In the genomic region with DNA sequence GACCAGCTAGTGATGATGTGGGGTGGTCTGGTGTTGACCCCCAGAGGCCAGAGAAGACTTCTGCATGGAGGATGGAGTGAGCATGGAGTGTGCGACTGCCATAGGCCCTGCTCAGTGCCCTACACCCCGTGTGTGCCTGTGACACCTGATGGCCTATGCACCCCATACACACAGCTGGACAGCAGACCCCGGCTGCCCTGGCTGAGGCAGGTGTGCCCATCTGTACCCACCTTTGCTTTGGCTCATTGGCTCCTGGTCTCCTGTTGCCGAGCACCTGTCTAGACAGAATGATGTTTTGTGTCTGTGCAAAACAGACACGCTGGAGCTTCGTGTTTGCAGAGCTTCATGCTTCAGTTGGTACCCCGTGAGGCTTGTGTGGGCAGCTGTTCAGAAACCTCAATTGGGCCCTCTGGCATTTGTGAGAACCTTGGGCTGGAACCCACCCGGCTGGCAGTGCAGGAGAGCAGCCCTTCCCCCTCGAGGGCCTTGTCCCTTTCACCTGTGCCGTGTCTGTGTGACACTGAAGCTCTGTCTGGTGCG, we compare ENCODE assay signal across 14 cellular contexts. TPM values are rescaled to one million over a fixed set of nuclear protein-coding genes. Genes with fewer than 3 reads are reported as not detected.
DNase-seq lines count a peak whose midpoint lies in the region; ATAC-seq and TF ChIP-seq lines count a peak whose summit lies in the region.
"Had no signal": no experiment of that assay in that cellular context is flagged by ENCODE, and none has a peak within 500 bp of the region (broad histone marks: within the 10 kb centered on the region; RNA-seq: fewer than 3 reads in every experiment).

No MANE protein-coding gene starts in this region.

- H3K36me3 ChIP-seq in DOHH2 (ENCODE audit: control insufficient read depth, low read length) (peaks cover 46% of the 10 kb centered on the region), BE2C (peaks cover 3% of the 10 kb centered on the region; the same call in 1 of the 2 replicates), neural progenitor cell (no peaks in the 10 kb centered on the region)
- H3K36me3 ChIP-seq: right atrium auricular region had no signal

- no peaks in the 10 kb centered on the region for H3K27me3 Mint-ChIP-seq in WTC11 (ENCODE audit: low read depth)
- H3K27me3 Mint-ChIP-seq in nephron progenitor cell (ENCODE audit: low read depth, poor library complexity), result no peaks in the 10 kb centered on the region
- H3K27me3 Mint-ChIP-seq in neural progenitor cell (ENCODE audit: insufficient read depth, low read depth), result no peaks in the 10 kb centered on the region
- H3K27me3 Mint-ChIP-seq: activated CD4-positive, alpha-beta memory T cell treated with anti-CD3 and anti-CD28 coated beads, Interleukin-2, amount 10 ng/mL, durations not matched to agents 7 days and 5 days had no signal

- CTCF ChIA-PET in WTC11 (lab: Charles Lee), result interaction anchor here (1.3 kb wide), 1 partner anchor 52 kb away, joined by 4 read pairs; no protein-coding TSS in a partner anchor

- peak overlapping the region; percentile 66 for H3K4me3 ChIP-seq in DOHH2 (ENCODE audit: low read length)
- no peak overlapping the region for H3K4me3 ChIP-seq in BE2C (ENCODE audit: low read depth, low read length)
- H3K4me3 ChIP-seq in neural progenitor cell, result no peak overlapping the region
- H3K4me3 ChIP-seq: right atrium auricular region had no signal

- H4K20me1 ChIP-seq in DOHH2 (ENCODE audit: control insufficient read depth, insufficient read depth, low read depth, low read length) (no peaks in the 10 kb centered on the region), neural progenitor cell (ENCODE audit: low read depth) (peaks cover 73% of the 10 kb centered on the region)

- no peak overlapping the region for H3K9ac ChIP-seq in neural progenitor cell

- peak overlapping the region; percentile 94 for H3K27ac ChIP-seq in DOHH2 (ENCODE audit: low read depth, low read length)
- H3K27ac ChIP-seq in neural progenitor cell, result no peak overlapping the region
- H3K27ac ChIP-seq: right atrium auricular region had no signal

- H3K9me2 ChIP-seq in DOHH2 (replicated peaks; ENCODE audit: control insufficient read depth, low read length), result no peaks in the 10 kb centered on the region

- intact Hi-C loops in left cardiac atrium (cut with DNase I), result no loop called here

- DNase-seq in NCI-H2029 treated with DMSO at 0.1 percent for 48 hours (lab: John Stamatoyannopoulos, UW) (peak; percentile 72), WTC11 (ENCODE audit: low spot score) (no peak), nephron progenitor cell (no peak), BE2C (no peak), neural progenitor cell (ENCODE audit: low spot score) (no peak), left cardiac atrium (no peak)
- DNase-seq: activated CD4-positive, alpha-beta memory T cell treated with anti-CD3 and anti-CD28 coated beads, Interleukin-2, amount 10 ng/mL, durations not matched to agents 7 days and 5 days; activated naive CD4-positive, alpha-beta T cell treated with anti-CD3 and anti-CD28 coated beads for 36 hours; KG1; substantia nigra; T-helper 1 cell had no signal

- H3K79me2 ChIP-seq in DOHH2 (ENCODE audit: control insufficient read depth, low read length), result peaks cover 86% of the 10 kb centered on the region
- H3K79me2 ChIP-seq in neural progenitor cell (ENCODE audit: low read depth), result peaks cover 93% of the 10 kb centered on the region

- H3K4me1 Mint-ChIP-seq in WTC11, result peaks cover 26% of the 10 kb centered on the region
- peaks cover 68% of the 10 kb centered on the region for H3K4me1 Mint-ChIP-seq in nephron progenitor cell
- peaks cover 28% of the 10 kb centered on the region for H3K4me1 Mint-ChIP-seq in neural progenitor cell

- H2AFZ ChIP-seq in neural progenitor cell (replicated peaks), result no peak overlapping the region

- H3K36me3 Mint-ChIP-seq in WTC11 (peaks cover 16% of the 10 kb centered on the region), nephron progenitor cell (ENCODE audit: low read depth) (peaks cover 29% of the 10 kb centered on the region), neural progenitor cell (peaks cover 24% of the 10 kb centered on the region)

- H3F3A ChIP-seq in DOHH2 (ENCODE audit: control insufficient read depth, insufficient read depth) (peaks cover 45% of the 10 kb centered on the region), neural progenitor cell (ENCODE audit: low read depth) (no peaks in the 10 kb centered on the region)

- H3K4me2 ChIP-seq in DOHH2 (ENCODE audit: low read length) (peak overlapping the region; percentile 87), neural progenitor cell (no peak overlapping the region)

- POLR2A ChIA-PET in WTC11 (lab: Charles Lee), result interaction anchor here (1.0 kb wide), 1 partner anchor 26 kb away, joined by 3 read pairs; no protein-coding TSS in a partner anchor

- TF ChIP-seq CTCF in DOHH2 (IDR thresholded peaks at IDR 0.05; ENCODE audit: low read depth, low read length, poor library complexity, severe bottlenecking) (no peak), WTC11 (IDR thresholded peaks at IDR 0.05) (no peak), nephron progenitor cell (IDR thresholded peaks at IDR 0.05) (no peak), BE2C (IDR thresholded peaks at IDR 0.05; ENCODE audit: low read depth, low read length) (no peak), neural progenitor cell (IDR thresholded peaks at IDR 0.05) (no peak)

- peak overlapping the region; percentile 70; the same call in 1 of the 2 replicates for H3K27ac Mint-ChIP-seq in WTC11
- peak overlapping the region; percentile 42 for H3K27ac Mint-ChIP-seq in nephron progenitor cell
- H3K27ac Mint-ChIP-seq in neural progenitor cell, result no peak overlapping the region
- H3K27ac Mint-ChIP-seq: activated CD4-positive, alpha-beta memory T cell treated with anti-CD3 and anti-CD28 coated beads, Interleukin-2, amount 10 ng/mL, durations not matched to agents 7 days and 5 days; activated naive CD4-positive, alpha-beta T cell treated with anti-CD3 and anti-CD28 coated beads for 36 hours had no signal

- no peaks in the 10 kb centered on the region for H3K27me3 ChIP-seq in DOHH2 (ENCODE audit: control insufficient read depth, low read length)
- H3K27me3 ChIP-seq in BE2C, result no peaks in the 10 kb centered on the region
- H3K27me3 ChIP-seq in neural progenitor cell, result no peaks in the 10 kb centered on the region
- H3K27me3 ChIP-seq: right atrium auricular region had no signal

- H3K9me3 Mint-ChIP-seq in WTC11 (no peaks in the 10 kb centered on the region), nephron progenitor cell (no peaks in the 10 kb centered on the region), neural progenitor cell (no peaks in the 10 kb centered on the region)
- H3K9me3 Mint-ChIP-seq: activated CD4-positive, alpha-beta memory T cell treated with anti-CD3 and anti-CD28 coated beads, Interleukin-2, amount 10 ng/mL, durations not matched to agents 7 days and 5 days; activated naive CD4-positive, alpha-beta T cell treated with anti-CD3 and anti-CD28 coated beads for 36 hours had no signal

- ATAC-seq in WTC11 (no peak), HG03439 (IDR thresholded peaks at IDR 0.05; ENCODE audit: unreplicated experiment) (no peak), left cardiac atrium (no peak)

- H3K9me3 ChIP-seq in DOHH2 (ENCODE audit: control insufficient read depth, insufficient read depth, low read length), result no peaks in the 10 kb centered on the region
- no peaks in the 10 kb centered on the region for H3K9me3 ChIP-seq in BE2C
- H3K9me3 ChIP-seq in neural progenitor cell (ENCODE audit: low read depth), result no peaks in the 10 kb centered on the region
- H3K9me3 ChIP-seq: right atrium auricular region had no signal

- H3K4me1 ChIP-seq in DOHH2 (ENCODE audit: control insufficient read depth, low read length), result peaks cover 99% of the 10 kb centered on the region
- no peaks in the 10 kb centered on the region for H3K4me1 ChIP-seq in BE2C
- peaks cover 12% of the 10 kb centered on the region for H3K4me1 ChIP-seq in neural progenitor cell

- H3K4me3 Mint-ChIP-seq in WTC11 (no peak overlapping the region), nephron progenitor cell (no peak overlapping the region), neural progenitor cell (no peak overlapping the region)
- H3K4me3 Mint-ChIP-seq: activated CD4-positive, alpha-beta memory T cell treated with anti-CD3 and anti-CD28 coated beads, Interleukin-2, amount 10 ng/mL, durations not matched to agents 7 days and 5 days; activated naive CD4-positive, alpha-beta T cell treated with anti-CD3 and anti-CD28 coated beads for 36 hours had no signal

TF ChIP-seq in WTC11, 78 proteins besides CTCF, POLR2A, EP300 and RAD21 (continues in another document):
- no peak for TF ChIP-seq TEAD1 (CRISPR knock-in tag; IDR thresholded peaks at IDR 0.05)
- TF ChIP-seq, protein P1, sequence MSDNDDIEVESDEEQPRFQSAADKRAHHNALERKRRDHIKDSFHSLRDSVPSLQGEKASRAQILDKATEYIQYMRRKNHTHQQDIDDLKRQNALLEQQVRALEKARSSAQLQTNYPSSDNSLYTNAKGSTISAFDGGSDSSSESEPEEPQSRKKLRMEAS (CRISPR knock-in tag; IDR thresholded peaks at IDR 0.05), result no peak
- TF ChIP-seq, protein P2, sequence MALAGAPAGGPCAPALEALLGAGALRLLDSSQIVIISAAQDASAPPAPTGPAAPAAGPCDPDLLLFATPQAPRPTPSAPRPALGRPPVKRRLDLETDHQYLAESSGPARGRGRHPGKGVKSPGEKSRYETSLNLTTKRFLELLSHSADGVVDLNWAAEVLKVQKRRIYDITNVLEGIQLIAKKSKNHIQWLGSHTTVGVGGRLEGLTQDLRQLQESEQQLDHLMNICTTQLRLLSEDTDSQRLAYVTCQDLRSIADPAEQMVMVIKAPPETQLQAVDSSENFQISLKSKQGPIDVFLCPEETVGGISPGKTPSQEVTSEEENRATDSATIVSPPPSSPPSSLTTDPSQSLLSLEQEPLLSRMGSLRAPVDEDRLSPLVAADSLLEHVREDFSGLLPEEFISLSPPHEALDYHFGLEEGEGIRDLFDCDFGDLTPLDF (CRISPR knock-in tag; IDR thresholded peaks at IDR 0.05), result no peak
- TF ChIP-seq HMGA2 (CRISPR knock-in tag; IDR thresholded peaks at IDR 0.05), result no peak
- no peak for TF ChIP-seq PRRX2 (CRISPR knock-in tag; IDR thresholded peaks at IDR 0.05)
- TF ChIP-seq ZNF317 (CRISPR knock-in tag; IDR thresholded peaks at IDR 0.05; ENCODE audit: borderline replicate concordance, low read depth), result no peak
- TF ChIP-seq GRHL2 (CRISPR knock-in tag; IDR thresholded peaks at IDR 0.05; ENCODE audit: insufficient replicate concordance, severe bottlenecking), result no peak
- TF ChIP-seq ATF1 (CRISPR knock-in tag; IDR thresholded peaks at IDR 0.05), result no peak
- TF ChIP-seq GTF2I (CRISPR knock-in tag; conservative IDR thresholded peaks at IDR 0.05), result no peak
- TF ChIP-seq ESRRA (CRISPR knock-in tag; IDR thresholded peaks at IDR 0.05; ENCODE audit: borderline replicate concordance), result no peak

RNA-seq across cellular contexts. Expression of a gene that starts 27.5 kb away (rescaled TPM):
- total RNA-seq in WTC11 (2021) (96.5 to 129 TPM (median 105 TPM) in 3 replicates), neural progenitor cell (ENCODE audit: low replicate concordance) (35.5 and 36.0 TPM in 2 replicates), left cardiac atrium (10 to 100 TPM; 28.0 to 47.1 TPM)
- 59.1 TPM for polyA plus RNA-seq in BE2C (2012; ENCODE audit: insufficient read depth, insufficient read length, low read depth)
